ENCODE assay signal across 8 cellular contexts in the genomic region with DNA sequence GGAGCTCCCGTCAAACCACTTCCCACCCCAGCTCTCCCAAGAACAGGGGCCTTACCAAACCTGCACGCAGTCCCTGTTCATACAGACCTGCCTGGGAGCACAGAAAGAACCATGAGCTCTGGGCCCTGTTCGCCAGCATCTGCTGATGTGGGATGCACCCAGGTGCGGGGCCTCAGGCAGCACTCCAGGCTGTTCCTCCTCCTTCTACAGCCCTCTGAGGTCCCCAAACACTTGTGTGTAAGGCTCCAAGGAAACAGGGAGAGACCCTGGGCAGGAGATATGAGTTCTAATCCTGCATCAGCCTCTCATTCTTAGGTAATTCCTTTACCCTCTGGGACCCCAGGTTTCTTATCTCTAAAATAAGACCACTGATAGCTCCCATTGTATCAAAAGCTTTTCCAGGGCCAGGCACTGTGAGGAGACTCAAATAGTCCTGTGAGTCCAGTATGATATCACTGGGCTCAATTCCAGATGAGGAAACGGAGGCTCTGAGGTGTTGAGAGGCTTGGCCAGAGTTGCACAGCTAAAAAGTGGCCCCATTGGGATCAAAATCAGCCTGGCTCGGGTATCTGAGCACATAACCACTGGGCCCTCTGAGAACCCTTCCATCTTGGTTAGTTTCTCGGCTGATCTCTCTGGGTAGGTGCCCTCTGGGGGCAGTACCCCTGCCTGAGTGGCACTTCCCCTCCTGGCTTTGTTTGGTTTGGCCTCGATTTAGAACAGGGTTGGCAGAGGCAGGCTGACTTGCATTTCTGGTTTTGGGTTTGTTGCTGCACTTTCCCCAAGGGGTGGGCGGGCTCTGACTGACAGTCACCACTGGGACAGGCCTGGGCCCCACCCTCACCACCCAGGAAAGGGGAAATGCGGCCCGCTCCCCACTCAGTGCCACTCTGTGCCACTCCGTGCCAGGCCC.
DNase-seq lines count a peak whose midpoint lies in the region; ATAC-seq, FAIRE-seq and TF ChIP-seq lines count a peak whose summit lies in the region.

No MANE protein-coding gene starts in this region.

- no peak for TF ChIP-seq POLR2A in GM12892 (IDR thresholded peaks at IDR 0.05; ENCODE audit: low read depth, low read length)

- H3K36me3 ChIP-seq in SJSA1 (peaks cover 48% of the 10 kb centered on the region), left lung (peaks cover 0 to 26% of the 10 kb centered on the region in 2 donors)

- intact Hi-C loops in left lung (cut with DNase I), result loop anchor here in 1 of 2 donors (5.0 kb wide), 1 partner anchor 133 kb away; no protein-coding TSS in a partner anchor

- no peak for TF ChIP-seq CTCF in left lung (IDR thresholded peaks at IDR 0.05)

- no peak for DNase-seq in GM12892 (ENCODE audit: insufficient read length)
- no peak for DNase-seq in SJSA1 (ENCODE audit: low read depth in 1 of 2, low spot score in 2 of 2)
- DNase-seq in left lung, result peak; percentile 95 to 98
- DNase-seq in stimulated activated CD4-positive, alpha-beta T cell treated with anti-CD3 and anti-CD28 coated beads, Interleukin-4, amount 100 ng/mL, for 48 hours (ENCODE audit: low read depth in 2 of 2), result peak; percentile 57 to 68
- DNase-seq in NCI-H526 (lab: John Stamatoyannopoulos, UW), result no peak
- no peak for DNase-seq in AG20443 (ENCODE audit: low spot score)
- DNase-seq in NCI-H524 treated with DMSO at 0.1 percent for 48 hours (lab: John Stamatoyannopoulos, UW), result no peak

- H3K9me3 ChIP-seq in SJSA1 (replicated peaks), result no peaks in the 10 kb centered on the region
- no peaks in the 10 kb centered on the region for H3K9me3 ChIP-seq in left lung

- FAIRE-seq in GM12892 (lab: Jason Lieb, UNC), result peak; percentile 42

- H3K27ac ChIP-seq in SJSA1 (peak overlapping the region; percentile 76), angular gyrus (ENCODE audit: low read depth, low read length) (peak overlapping the region; percentile 64), left lung (peak overlapping the region; percentile 88 to 92)

- H3K4me3 ChIP-seq in SJSA1 (no peak overlapping the region), left lung (peak overlapping the region; percentile 19 to 56)

- H3K4me1 ChIP-seq in SJSA1 (replicated peaks), result peaks cover 67% of the 10 kb centered on the region
- peaks cover 41 to 87% of the 10 kb centered on the region in 2 donors for H3K4me1 ChIP-seq in left lung

- peak; percentile 84 for ATAC-seq in left lung

- no peaks in the 10 kb centered on the region for H3K27me3 ChIP-seq in SJSA1 (replicated peaks)
- no peaks in the 10 kb centered on the region for H3K27me3 ChIP-seq in left lung

Comparison
In these comparisons a context has a peak if more than half of its experiments do, and no peak if none do; other contexts are left out.
1. DNase-seq: peak in left lung (2 of 2) and stimulated activated CD4-positive, alpha-beta T cell treated with anti-CD3 and anti-CD28 coated beads, Interleukin-4, amount 100 ng/mL, for 48 hours (2 of 2); none in GM12892 (single experiment), SJSA1 (0 of 2), NCI-H526 (0 of 2), AG20443 (single experiment) and NCI-H524 treated with DMSO at 0.1 percent for 48 hours (single experiment).
2. Peak in every context shown above with its lines, with median percentiles within 50 percentile points of each other: H3K27ac ChIP-seq.